Comparison of ENCODE assay signal across 16 cellular contexts in genomic region chr19:47373246-47374240, GRCh38. TPM values are rescaled to one million over a fixed set of nuclear protein-coding genes. Genes with fewer than 3 reads are reported as not detected.
DNase-seq lines count a peak whose midpoint lies in the region; ATAC-seq, FAIRE-seq and TF ChIP-seq lines count a peak whose summit lies in the region.
"Had no signal": no experiment of that assay in that cellular context is flagged by ENCODE, and none has a peak within 500 bp of the region (broad histone marks: within the 10 kb centered on the region; RNA-seq: fewer than 3 reads in every experiment).

No MANE protein-coding gene starts in this region.

- H2AK5ac ChIP-seq in neuronal stem cell (ENCODE audit: low read depth, low read length): no peak overlapping the region

- H3K27ac ChIP-seq in HepG2 (ENCODE audit: extremely low read length, insufficient read depth, low read length): no peak overlapping the region
- no peak overlapping the region for H3K27ac ChIP-seq in right lobe of liver
- H3K27ac ChIP-seq in angular gyrus (ENCODE audit: low read depth, low read length): peak overlapping the region; percentile 30
- no peak overlapping the region for H3K27ac ChIP-seq in neuronal stem cell (replicated peaks; ENCODE audit: low read length)
- H3K27ac ChIP-seq: HL-60 had no signal

- peaks cover 6% of the 10 kb centered on the region for H3K79me1 ChIP-seq in neuronal stem cell (ENCODE audit: low read depth, low read length)

- peak overlapping the region; percentile 82 for H3K14ac ChIP-seq in neuronal stem cell (ENCODE audit: low read length)

- no peak overlapping the region for H2BK15ac ChIP-seq in neuronal stem cell (ENCODE audit: low read length)

- no peak for TF ChIP-seq EP300 in HepG2 (IDR thresholded peaks at IDR 0.05; ENCODE audit: low read depth in 2 of 2, low read length in 2 of 2)
- TF ChIP-seq EP300 in HepG2 (CRISPR knock-in tag; IDR thresholded peaks at IDR 0.05; ENCODE audit: borderline replicate concordance): no peak

- H2BK12ac ChIP-seq in neuronal stem cell (ENCODE audit: low read length): no peak overlapping the region

- no peak for TF ChIP-seq RAD21 in HepG2 (CRISPR knock-in tag; IDR thresholded peaks at IDR 0.05)

- no TSS peak for BruUV-seq in HepG2 (replicated peaks; lab: Mats Ljungman, UMichigan)

- H3K79me2 ChIP-seq in HepG2 (ENCODE audit: insufficient read depth, low read length): no peaks in the 10 kb centered on the region

- H3K36me3 ChIP-seq in HepG2 (replicated peaks in 1 of 2; ENCODE audit: control insufficient read depth in 1 of 2, insufficient read depth in 2 of 2, low read length in 2 of 2) (peaks cover 45 to 75% of the 10 kb centered on the region in 2 experiments; a peak in 4 of 5 replicates), right lobe of liver (peaks cover 0 to 68% (median 21%) of the 10 kb centered on the region in 4 donors), neuronal stem cell (replicated peaks in 1 of 2; ENCODE audit: control insufficient read depth in 2 of 2, insufficient read depth in 2 of 2, low read length in 2 of 2) (peaks cover 70 to 97% of the 10 kb centered on the region in 2 donors)

- no peaks in the 10 kb centered on the region for H3K9me3 ChIP-seq in HepG2 (ENCODE audit: low read length)
- H3K9me3 ChIP-seq in right lobe of liver: no peaks in the 10 kb centered on the region
- no peaks in the 10 kb centered on the region for H3K9me3 ChIP-seq in neuronal stem cell (replicated peaks in 1 of 2; ENCODE audit: control insufficient read depth in 2 of 2, insufficient read depth in 1 of 2, low read depth in 1 of 2, low read length in 2 of 2)
- H3K9me3 ChIP-seq: BLaER1 treated with 17β-estradiol and CSF1 and Interleukin-3, amounts not matched to agents 10 nM and 100 nM had no signal

- TF ChIP-seq CTCF in HepG2 (CRISPR knock-in tag; IDR thresholded peaks at IDR 0.05): no peak
- no peak for TF ChIP-seq CTCF in right lobe of liver (IDR thresholded peaks at IDR 0.05)

- H3K18ac ChIP-seq in neuronal stem cell (ENCODE audit: low read length): no peak overlapping the region

- POLR2A ChIA-PET in HepG2 (lab: Yijun Ruan, JAX): no interaction called here

- H4K8ac ChIP-seq in neuronal stem cell (ENCODE audit: low read depth, low read length): no peak overlapping the region

- CTCF ChIA-PET in HepG2 (lab: Yijun Ruan, JAX; ENCODE audit: low intra/inter-chr PET ratio, low total read pairs): no interaction called here

- no peak overlapping the region for H2BK120ac ChIP-seq in neuronal stem cell (ENCODE audit: low read depth, low read length)

- H2AFZ ChIP-seq in HepG2 (ENCODE audit: low read length) (no peak overlapping the region), neuronal stem cell (ENCODE audit: low read length) (no peak overlapping the region)

- no peak overlapping the region for H3K4me2 ChIP-seq in HepG2 (ENCODE audit: low read depth, low read length)
- H3K4me2 ChIP-seq in neuronal stem cell (ENCODE audit: insufficient read depth, low read length, poor library complexity, severe bottlenecking): no peak overlapping the region

- no peak for DNase-seq in HepG2 (ENCODE audit: low spot score)
- no peak for DNase-seq in right lobe of liver
- no peak for DNase-seq in neuronal stem cell (ENCODE audit: low spot score)
- no peak for DNase-seq in H54 (ENCODE audit: insufficient read length, low spot score)
- DNase-seq in activated gamma-delta T cell (lab: John Stamatoyannopoulos, UW): no peak
- DNase-seq: 8988T; ACHN; CD4-positive, CD25-positive, alpha-beta regulatory T cell; DMS 273 treated with DMSO at 0.1 percent for 48 hours; GOT3; KBM-7 had no signal

- TF ChIP-seq POLR2A in HepG2 (IDR thresholded peaks at IDR 0.05; ENCODE audit: insufficient read depth in 1 of 2, low read depth in 2 of 2, low read length in 2 of 2) (no peak), right lobe of liver (IDR thresholded peaks at IDR 0.05) (no peak), H54 (IDR thresholded peaks at IDR 0.05; ENCODE audit: low read depth, low read length) (no peak)

- 0 out of 2 replicates have a peak, but pooled peaks cover 3% of the 10 kb centered on the region for H4K20me1 ChIP-seq in HepG2 (ENCODE audit: insufficient read depth, low read length)

- no peak overlapping the region for H3K23ac ChIP-seq in neuronal stem cell (ENCODE audit: low read depth, low read length, poor library complexity)

- H3K9ac ChIP-seq in HepG2 (ENCODE audit: insufficient read depth, low read depth, low read length): no peak overlapping the region
- H3K9ac ChIP-seq in neuronal stem cell (ENCODE audit: low read depth, low read length, poor library complexity): no peak overlapping the region

- no peak for FAIRE-seq in HepG2 (lab: Jason Lieb, UNC)
- no peak for FAIRE-seq in H54 (lab: Jason Lieb, UNC)

- no peak overlapping the region for H4K91ac ChIP-seq in neuronal stem cell (ENCODE audit: low read depth, low read length, poor library complexity)

- H3K4me1 ChIP-seq in HepG2 (ENCODE audit: insufficient read depth, low read length) (no peaks in the 10 kb centered on the region), right lobe of liver (peaks cover 0 to 21% (median 5%) of the 10 kb centered on the region in 4 donors), neuronal stem cell (ENCODE audit: control insufficient read depth in 2 of 2, insufficient read depth in 1 of 2, low read depth in 1 of 2, low read length in 2 of 2) (no peaks in the 10 kb centered on the region)

- H3K4me3 ChIP-seq in HepG2 (replicated peaks in 1 of 3; ENCODE audit: insufficient read depth in 1 of 3, low read depth in 2 of 3, low read length in 3 of 3) (no peak overlapping the region), right lobe of liver (no peak overlapping the region), neuronal stem cell (ENCODE audit: low read length in 2 of 2) (peak overlapping the region in 1 of 2 donors; percentile 20)
- H3K4me3 ChIP-seq: BLaER1 treated with 17β-estradiol and CSF1 and Interleukin-3, amounts not matched to agents 10 nM and 100 nM had no signal

- 96% methylated on average over 25 of the region's 33 CpGs for WGBS in HepG2 (ENCODE audit: low lambda C conversion rate)
- WGBS in right lobe of liver (ENCODE audit: insufficient coverage, low coverage, low lambda C conversion rate, missing lambda C conversion rate): 83% methylated on average over 4 of the region's 33 CpGs
- no CpG with 5 or more reads among the region's 33 CpGs for WGBS in neuronal stem cell (ENCODE audit: extremely low coverage in 2 of 2, insufficient read length in 2 of 2, insufficient replicate concordance in 1 of 2), 2 donors

- no peak overlapping the region for H3K4ac ChIP-seq in neuronal stem cell (ENCODE audit: low read length)

- no peak overlapping the region for H2BK5ac ChIP-seq in neuronal stem cell (ENCODE audit: low read length)

- in situ Hi-C loops in HepG2 (cut with HindIII; ENCODE audit: extremely low pct_ligation_motif_present, low pct_unique_long_range_greater_than_20kb): no loop called here

- intact Hi-C loops in HepG2 (cut with micrococcal nuclease; ENCODE audit: unreplicated experiment) (no loop called here), right lobe of liver (cut with DNase I) (no loop called here)

- ATAC-seq in HepG2 (no peak), right lobe of liver (no peak), HG02884 (IDR thresholded peaks at IDR 0.05; ENCODE audit: unreplicated experiment) (no peak)
- ATAC-seq: HCT116 had no signal

- H3K27me3 ChIP-seq in HepG2 (ENCODE audit: control insufficient read depth in 1 of 2, insufficient read depth in 2 of 2, low read length in 2 of 2): no peaks in the 10 kb centered on the region
- H3K27me3 ChIP-seq in right lobe of liver: no peaks in the 10 kb centered on the region
- H3K27me3 ChIP-seq in neuronal stem cell (ENCODE audit: control insufficient read depth in 3 of 3, insufficient read depth in 3 of 3, low read depth in 1 of 3, low read length in 3 of 3): no peaks in the 10 kb centered on the region
- H3K27me3 ChIP-seq: BLaER1 treated with 17β-estradiol and CSF1 and Interleukin-3, amounts not matched to agents 10 nM and 100 nM had no signal

RNA-seq across cellular contexts. Expression of gene DHX34, which starts 24.4 kb away (rescaled TPM):
- total RNA-seq in HepG2 (2016; rRNA removed; fragmentation: Illumina TruSeq; extraction: Trizol) (8.0 and 12.0 TPM in 2 replicates), right lobe of liver (10 to 100 TPM in 1 of 6 experiments, 1 to 10 TPM in 5; 5.2 to 11.9 (median 8.7) TPM)
- total RNA-seq in HepG2 (2016; cell fraction: cytosol; rRNA removed; fragmentation: Illumina TruSeq; extraction: Trizol; ENCODE audit: low read depth): 11.3 and 11.4 TPM in 2 replicates
- total RNA-seq in HepG2 (2016; cell fraction: insoluble cytoplasmic fraction; rRNA removed; fragmentation: Illumina TruSeq; extraction: Trizol): 6.8 and 12.8 TPM in 2 replicates
- total RNA-seq in HepG2 (2016; cell fraction: membrane; rRNA removed; fragmentation: Illumina TruSeq; extraction: Trizol): 8.6 and 9.9 TPM in 2 replicates
- total RNA-seq in HepG2 (2016; cell fraction: nucleus; rRNA removed; fragmentation: Illumina TruSeq; extraction: Trizol): 12.8 and 13.1 TPM in 2 replicates
- polyA plus RNA-seq in HepG2 (2011; rRNA removed): 9.2 and 12.5 TPM in 2 replicates
- polyA plus RNA-seq in HepG2 (2011; cell fraction: cytosol; rRNA removed): 4.0 and 5.9 TPM in 2 replicates
- polyA plus RNA-seq in HepG2 (2011; cell fraction: nucleus; rRNA removed): 50.6 and 52.9 TPM in 2 replicates
- polyA plus RNA-seq in HepG2 (2012): 6.5 and 9.0 TPM in 2 replicates
- polyA plus RNA-seq in HepG2 (2016; cell fraction: cytosol; fragmentation: Illumina TruSeq; extraction: Trizol; ENCODE audit: low read depth): 2.1 and 2.4 TPM in 2 replicates
- 6.9 and 11.0 TPM in 2 replicates for polyA plus RNA-seq in HepG2 (2016; cell fraction: insoluble cytoplasmic fraction; fragmentation: Illumina TruSeq; extraction: Trizol; ENCODE audit: low read depth)
- 3.7 and 4.3 TPM in 2 replicates for polyA plus RNA-seq in HepG2 (2016; cell fraction: membrane; fragmentation: Illumina TruSeq; extraction: Trizol; ENCODE audit: low read depth)
- 28.7 and 30.5 TPM in 2 replicates for polyA plus RNA-seq in HepG2 (2016; cell fraction: nucleus; fragmentation: Illumina TruSeq; extraction: Trizol; ENCODE audit: insufficient read depth, low read depth)
- 18.8 and 19.4 TPM in 2 replicates for polyA minus RNA-seq in HepG2 (2011; rRNA and poly(A)+ RNA removed; ENCODE audit: low replicate concordance)
- 3.9 and 7.7 TPM in 2 replicates for polyA minus RNA-seq in HepG2 (2011; cell fraction: cytosol; rRNA and poly(A)+ RNA removed)
- 16.0 and 18.4 TPM in 2 replicates for polyA minus RNA-seq in HepG2 (2011; cell fraction: nucleus; rRNA and poly(A)+ RNA removed)
- 8.3 TPM for polyA plus RNA-seq in neuronal stem cell (2013, experiment 1 of 2)
- polyA plus RNA-seq in neuronal stem cell (2013, experiment 2 of 2): 8.3 TPM

RNA-seq across cellular contexts. Expression of gene C5AR2, which starts 41.6 kb away (rescaled TPM):
- total RNA-seq in HepG2 (2016; rRNA removed; fragmentation: Illumina TruSeq; extraction: Trizol) (0.09 TPM in 1 of 2 replicates, not detected in the other), right lobe of liver (1 to 10 TPM; 1.1 to 6.6 (median 3.7) TPM)
- not detected in 2 replicates for total RNA-seq in HepG2 (2016; cell fraction: cytosol; rRNA removed; fragmentation: Illumina TruSeq; extraction: Trizol; ENCODE audit: low read depth)
- not detected in 2 replicates for total RNA-seq in HepG2 (2016; cell fraction: insoluble cytoplasmic fraction; rRNA removed; fragmentation: Illumina TruSeq; extraction: Trizol)
- 0.07 TPM in 1 of 2 replicates, not detected in the other for total RNA-seq in HepG2 (2016; cell fraction: membrane; rRNA removed; fragmentation: Illumina TruSeq; extraction: Trizol)
- total RNA-seq in HepG2 (2016; cell fraction: nucleus; rRNA removed; fragmentation: Illumina TruSeq; extraction: Trizol): not detected in 2 replicates
- polyA plus RNA-seq in HepG2 (2011; rRNA removed): 0.24 and 0.26 TPM in 2 replicates
- polyA plus RNA-seq in HepG2 (2011; cell fraction: cytosol; rRNA removed): 0.18 and 0.28 TPM in 2 replicates
- 0.50 and 0.66 TPM in 2 replicates for polyA plus RNA-seq in HepG2 (2011; cell fraction: nucleus; rRNA removed)
- 0.20 and 0.30 TPM in 2 replicates for polyA plus RNA-seq in HepG2 (2012)
- polyA plus RNA-seq in HepG2 (2016; cell fraction: cytosol; fragmentation: Illumina TruSeq; extraction: Trizol; ENCODE audit: low read depth): not detected in 2 replicates
- polyA plus RNA-seq in HepG2 (2016; cell fraction: insoluble cytoplasmic fraction; fragmentation: Illumina TruSeq; extraction: Trizol; ENCODE audit: low read depth): not detected in 2 replicates
- polyA plus RNA-seq in HepG2 (2016; cell fraction: membrane; fragmentation: Illumina TruSeq; extraction: Trizol; ENCODE audit: low read depth): not detected in 2 replicates
- polyA plus RNA-seq in HepG2 (2016; cell fraction: nucleus; fragmentation: Illumina TruSeq; extraction: Trizol; ENCODE audit: insufficient read depth, low read depth): not detected in 2 replicates
- 0.48 and 6.7 TPM in 2 replicates for polyA minus RNA-seq in HepG2 (2011; rRNA and poly(A)+ RNA removed; ENCODE audit: low replicate concordance)
- polyA minus RNA-seq in HepG2 (2011; cell fraction: cytosol; rRNA and poly(A)+ RNA removed): 0.10 and 0.18 TPM in 2 replicates
- polyA minus RNA-seq in HepG2 (2011; cell fraction: nucleus; rRNA and poly(A)+ RNA removed): 0.25 TPM in 1 of 2 replicates, not detected in the other
- polyA plus RNA-seq in neuronal stem cell (2013, experiment 1 of 2): not detected
- polyA plus RNA-seq in neuronal stem cell (2013, experiment 2 of 2): not detected

RNA-seq across cellular contexts. Expression of gene MEIS3, which starts 45.8 kb away (rescaled TPM):
- total RNA-seq in HepG2 (2016; rRNA removed; fragmentation: Illumina TruSeq; extraction: Trizol) (0.09 and 1.2 TPM in 2 replicates), right lobe of liver (1 to 10 TPM in 1 of 6 experiments, under 1 TPM in 5; 0.53 to 1.6 (median 0.77) TPM)
- 1.1 and 1.5 TPM in 2 replicates for total RNA-seq in HepG2 (2016; cell fraction: cytosol; rRNA removed; fragmentation: Illumina TruSeq; extraction: Trizol; ENCODE audit: low read depth)
- not detected in 2 replicates for total RNA-seq in HepG2 (2016; cell fraction: insoluble cytoplasmic fraction; rRNA removed; fragmentation: Illumina TruSeq; extraction: Trizol)
- total RNA-seq in HepG2 (2016; cell fraction: membrane; rRNA removed; fragmentation: Illumina TruSeq; extraction: Trizol): 0.52 and 0.62 TPM in 2 replicates
- not detected in 2 replicates for total RNA-seq in HepG2 (2016; cell fraction: nucleus; rRNA removed; fragmentation: Illumina TruSeq; extraction: Trizol)
- polyA plus RNA-seq in HepG2 (2011; rRNA removed): 0.70 and 0.94 TPM in 2 replicates
- 0.39 and 0.59 TPM in 2 replicates for polyA plus RNA-seq in HepG2 (2011; cell fraction: cytosol; rRNA removed)
- polyA plus RNA-seq in HepG2 (2011; cell fraction: nucleus; rRNA removed): 2.3 and 2.8 TPM in 2 replicates
- 0.25 and 0.93 TPM in 2 replicates for polyA plus RNA-seq in HepG2 (2012)
- 0.09 and 0.23 TPM in 2 replicates for polyA plus RNA-seq in HepG2 (2016; cell fraction: cytosol; fragmentation: Illumina TruSeq; extraction: Trizol; ENCODE audit: low read depth)
- polyA plus RNA-seq in HepG2 (2016; cell fraction: insoluble cytoplasmic fraction; fragmentation: Illumina TruSeq; extraction: Trizol; ENCODE audit: low read depth): not detected in 2 replicates
- 0.41 and 0.55 TPM in 2 replicates for polyA plus RNA-seq in HepG2 (2016; cell fraction: membrane; fragmentation: Illumina TruSeq; extraction: Trizol; ENCODE audit: low read depth)
- polyA plus RNA-seq in HepG2 (2016; cell fraction: nucleus; fragmentation: Illumina TruSeq; extraction: Trizol; ENCODE audit: insufficient read depth, low read depth): 0.29 TPM in 1 of 2 replicates, not detected in the other
- polyA minus RNA-seq in HepG2 (2011; rRNA and poly(A)+ RNA removed; ENCODE audit: low replicate concordance): 0.82 and 12.4 TPM in 2 replicates
- polyA minus RNA-seq in HepG2 (2011; cell fraction: cytosol; rRNA and poly(A)+ RNA removed): 0.69 and 0.70 TPM in 2 replicates
- 0.50 and 0.64 TPM in 2 replicates for polyA minus RNA-seq in HepG2 (2011; cell fraction: nucleus; rRNA and poly(A)+ RNA removed)
- polyA plus RNA-seq in neuronal stem cell (2013, experiment 1 of 2): 110 TPM
- polyA plus RNA-seq in neuronal stem cell (2013, experiment 2 of 2): 102 TPM
- total RNA-seq: CD4-positive, CD25-positive, alpha-beta regulatory T cell had no signal
